1 cellular context compared by ENCODE assay signal in the genomic region with DNA sequence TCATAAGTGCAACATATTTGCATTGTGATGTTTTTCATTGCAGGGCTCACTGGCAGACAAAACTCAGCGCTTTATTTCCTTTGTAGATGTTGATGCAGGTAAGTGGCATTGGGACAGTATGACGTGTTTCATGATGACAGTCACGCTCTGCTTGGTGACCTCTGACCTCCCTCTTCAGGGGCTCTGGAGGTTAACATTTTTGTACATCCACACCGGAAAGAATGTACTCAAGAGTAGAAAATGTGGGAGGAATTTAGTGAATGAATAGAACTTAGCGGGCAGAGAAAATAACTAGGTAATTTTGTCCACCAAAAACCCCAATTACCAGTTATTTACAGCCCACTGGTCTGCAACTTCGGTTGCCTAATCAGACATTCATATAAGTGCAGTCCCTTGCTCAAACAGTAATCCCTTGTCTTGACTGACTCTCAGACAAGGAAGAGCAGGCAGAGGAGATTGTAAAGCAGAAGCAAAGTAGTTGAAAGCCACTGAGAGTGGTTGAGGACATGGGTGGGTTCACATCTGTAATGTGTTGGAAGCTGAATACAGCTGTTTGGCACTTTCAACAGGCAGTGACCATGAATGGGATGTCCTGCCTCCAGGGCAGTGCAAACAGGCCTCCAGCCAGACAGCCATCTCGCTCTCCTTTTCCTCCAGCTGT.
TF ChIP-seq lines count a peak whose summit lies in the region.

No MANE protein-coding gene starts in this region.

TF ChIP-seq in SK-N-SH, 30 proteins besides CTCF, POLR2A, EP300 and RAD21 (continued from another document):
- TF ChIP-seq, protein P1, sequence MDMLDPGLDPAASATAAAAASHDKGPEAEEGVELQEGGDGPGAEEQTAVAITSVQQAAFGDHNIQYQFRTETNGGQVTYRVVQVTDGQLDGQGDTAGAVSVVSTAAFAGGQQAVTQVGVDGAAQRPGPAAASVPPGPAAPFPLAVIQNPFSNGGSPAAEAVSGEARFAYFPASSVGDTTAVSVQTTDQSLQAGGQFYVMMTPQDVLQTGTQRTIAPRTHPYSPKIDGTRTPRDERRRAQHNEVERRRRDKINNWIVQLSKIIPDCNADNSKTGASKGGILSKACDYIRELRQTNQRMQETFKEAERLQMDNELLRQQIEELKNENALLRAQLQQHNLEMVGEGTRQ (IDR thresholded peaks at IDR 0.05; ENCODE audit: borderline replicate concordance, low read depth, low read length), result no peak
